9 cellular contexts compared by ENCODE assay signal in genomic region chr3:194315965-194316361, GRCh38. TPM values are rescaled to one million over a fixed set of nuclear protein-coding genes. Genes with fewer than 3 reads are reported as not detected.
DNase-seq lines count a peak whose midpoint lies in the region; ATAC-seq, FAIRE-seq and TF ChIP-seq lines count a peak whose summit lies in the region.
"Had no signal": no experiment of that assay in that cellular context is flagged by ENCODE, and none has a peak within 500 bp of the region (broad histone marks: within the 10 kb centered on the region; RNA-seq: fewer than 3 reads in every experiment).

No MANE protein-coding gene starts in this region.

- peaks cover 23% of the 10 kb centered on the region for H3K4me1 ChIP-seq in HUES48 (ENCODE audit: control insufficient read depth, insufficient read depth, low read length)
- H3K4me1 ChIP-seq in H1 (replicated peaks in 1 of 4; ENCODE audit: control insufficient read depth in 3 of 4, insufficient read depth in 4 of 4, low read length in 3 of 4), result peaks cover 6 to 23% (median 13%) of the 10 kb centered on the region in 4 experiments
- peaks cover 9 to 10% (median 9%) of the 10 kb centered on the region in 3 donors for H3K4me1 ChIP-seq in pancreas
- H3K4me1 ChIP-seq in colonic mucosa, result peaks cover 4% of the 10 kb centered on the region

- no peak overlapping the region for H2BK15ac ChIP-seq in H1 (ENCODE audit: low read length)

- no peak overlapping the region for H4K91ac ChIP-seq in H1 (replicated peaks; ENCODE audit: insufficient read length, low read length)

- H4K20me1 ChIP-seq in H1 (replicated peaks in 1 of 2; ENCODE audit: control insufficient read depth in 1 of 2, insufficient read depth in 2 of 2, low read length in 2 of 2), result no peaks in the 10 kb centered on the region

- H4K5ac ChIP-seq in H1 (ENCODE audit: insufficient read length, low read depth, low read length), result no peak overlapping the region

- DNase-seq in AG10803 (ENCODE audit: low read depth) (peak; percentile 37), H1 (ENCODE audit: low read depth in 1 of 2, low spot score in 2 of 2) (no peak), pancreas (peak in 1 of 6 donors; percentile 47), COR-L47 (lab: John Stamatoyannopoulos, UW) (no peak), colonic mucosa (no peak)
- DNase-seq in stimulated activated CD8-positive, alpha-beta memory T cell treated with anti-CD3 and anti-CD28 coated beads, Interleukin-4, amount 100 ng/mL, for 48 hours, result no peak

- no peak overlapping the region for H2BK12ac ChIP-seq in H1 (ENCODE audit: low read depth, low read length)

- H2BK120ac ChIP-seq in H1 (replicated peaks; ENCODE audit: low read depth, low read length), result no peak overlapping the region

- no peak overlapping the region for H3K27ac ChIP-seq in HUES48 (ENCODE audit: low read depth, low read length)
- no peak overlapping the region for H3K27ac ChIP-seq in H1 (ENCODE audit: low read depth, low read length)
- no peak overlapping the region for H3K27ac ChIP-seq in pancreas
- H3K27ac ChIP-seq in colonic mucosa, result no peak overlapping the region

- peak; percentile 29 for ATAC-seq in GM21360 (IDR thresholded peaks at IDR 0.05; ENCODE audit: unreplicated experiment)
- ATAC-seq in pancreas, result peak; percentile 6 to 19 (median 14)

- no peak for TF ChIP-seq EP300 in H1 (IDR thresholded peaks at IDR 0.05; ENCODE audit: borderline replicate concordance in 1 of 2, low read depth in 2 of 2, low read length in 2 of 2)

- H2AFZ ChIP-seq in H1 (ENCODE audit: low read length), result no peak overlapping the region

- FAIRE-seq in H1 (lab: Jason Lieb, UNC) (no peak), pancreas (lab: Jason Lieb, UNC) (no peak)

- no peak overlapping the region for H2BK20ac ChIP-seq in H1 (ENCODE audit: low read length)

- POLR2A ChIA-PET in H1 (lab: Charles Lee; ENCODE audit: partially characterized antibody), result interaction anchor here (1.0 to 1.3 kb wide), 8 partner anchors 9 to 235 kb away, joined by 3 to 6 read pairs (median 3); no protein-coding TSS in a partner anchor

- H3K36me3 ChIP-seq in HUES48 (ENCODE audit: control insufficient read depth, insufficient read depth, low read length) (no peaks in the 10 kb centered on the region), H1 (ENCODE audit: control insufficient read depth in 2 of 4, insufficient read depth in 4 of 4, low read length in 3 of 4) (no peaks in the 10 kb centered on the region), pancreas (no peaks in the 10 kb centered on the region), colonic mucosa (no peaks in the 10 kb centered on the region)

- H3K56ac ChIP-seq in H1 (replicated peaks; ENCODE audit: insufficient read length, low read depth, low read length), result no peak overlapping the region

- intact Hi-C loops in pancreas (cut with DNase I), result loop anchor here in 2 of 3 donors (5.0 to 10.0 kb wide), 5 partner anchors 171 to 651 kb away; no protein-coding TSS in a partner anchor
- intact Hi-C loops in colonic mucosa (cut with DNase I), result loop anchor here (2.0 to 5.0 kb wide), 2 partner anchors 535 to 654 kb away; no protein-coding TSS in a partner anchor

- peaks cover 4% of the 10 kb centered on the region for H3K23me2 ChIP-seq in H1 (ENCODE audit: low read depth, low read length)

- H2BK5ac ChIP-seq in H1 (ENCODE audit: low read depth, low read length), result no peak overlapping the region

- H3K9ac ChIP-seq in HUES48 (ENCODE audit: low read depth, low read length) (no peak overlapping the region), H1 (replicated peaks in 1 of 4; ENCODE audit: extremely low read depth in 1 of 4, low read depth in 3 of 4, low read length in 3 of 4) (no peak overlapping the region), colonic mucosa (ENCODE audit: low read depth in 2 of 2, low read length in 2 of 2) (peak overlapping the region in 1 of 2 donors; percentile 80)

- H3K79me2 ChIP-seq in H1 (ENCODE audit: control insufficient read depth in 1 of 2, insufficient read depth in 2 of 2, low read length in 2 of 2), result no peaks in the 10 kb centered on the region

- H3K4ac ChIP-seq in H1 (replicated peaks; ENCODE audit: insufficient read length, low read depth, low read length), result no peak overlapping the region

- no peaks in the 10 kb centered on the region for H3K79me1 ChIP-seq in H1 (ENCODE audit: low read depth, low read length)

- H3K9me3 ChIP-seq in HUES48 (ENCODE audit: control insufficient read depth, insufficient read depth, low read length), result peaks cover 23% of the 10 kb centered on the region
- H3K9me3 ChIP-seq in H1 (ENCODE audit: insufficient read depth in 2 of 2, low read depth in 1 of 2, low read length in 1 of 2), result peaks cover 22 to 27% of the 10 kb centered on the region in 2 experiments
- no peaks in the 10 kb centered on the region for H3K9me3 ChIP-seq in pancreas
- H3K9me3 ChIP-seq in colonic mucosa, result no peaks in the 10 kb centered on the region

- H3K18ac ChIP-seq in H1 (ENCODE audit: extremely low read depth, low read length), result no peak overlapping the region; the same call in 1 of the 2 replicates

- WGBS in H1 (ENCODE audit: extremely low coverage in 1 of 2, insufficient coverage in 1 of 2, insufficient read length in 1 of 2, insufficient replicate concordance in 2 of 2, low coverage in 1 of 2, low lambda C conversion rate in 2 of 2, missing lambda C conversion rate in 1 of 2), 2 experiments, result 39% methylated on average over 17 of the region's 17 CpGs; no CpG with 5 or more reads in 1 of the 2 experiments
- WGBS in pancreas, 2 donors, result 26 to 32% methylated on average over 17 of the region's 17 CpGs

- no peak for TF ChIP-seq POLR2A in H1 (IDR thresholded peaks at IDR 0.05; ENCODE audit: control extremely low read depth in 1 of 2, low read depth in 2 of 2, low read length in 2 of 2)

- H2AK5ac ChIP-seq in H1 (ENCODE audit: low read depth, low read length), result no peak overlapping the region

- H4K8ac ChIP-seq in H1 (ENCODE audit: extremely low read depth, insufficient read depth, low read length), result no peak overlapping the region

- TF ChIP-seq CTCF in AG10803 (conservative IDR thresholded peaks at IDR 0.05; ENCODE audit: low read length), result no peak
- TF ChIP-seq CTCF in H1 (IDR thresholded peaks at IDR 0.05; ENCODE audit: control extremely low read depth in 1 of 3, insufficient read depth in 1 of 3, low read depth in 1 of 3, low read length in 3 of 3), result no peak
- peak in 1 of 4 donors; percentile 26 for TF ChIP-seq CTCF in pancreas (IDR thresholded peaks at IDR 0.05)
- no peak for TF ChIP-seq CTCF in colonic mucosa (IDR thresholded peaks at IDR 0.05)

- TF ChIP-seq RAD21 in H1 (IDR thresholded peaks at IDR 0.05 in 1 of 2, conservative IDR thresholded peaks at IDR 0.05 in 1 of 2; ENCODE audit: low read depth in 2 of 2, low read length in 2 of 2), result no peak

- H3K14ac ChIP-seq in H1 (ENCODE audit: insufficient read length), result no peak overlapping the region

- H3K27me3 ChIP-seq in HUES48 (ENCODE audit: control insufficient read depth, insufficient read depth, low read length) (peaks cover 42% of the 10 kb centered on the region), H1 (replicated peaks in 1 of 4; ENCODE audit: control insufficient read depth in 3 of 4, extremely low read depth in 1 of 4, insufficient read depth in 3 of 4, low read length in 3 of 4) (peaks cover 0 to 27% (median 12%) of the 10 kb centered on the region in 4 experiments; a peak in 5 of 7 replicates), pancreas (peaks cover 0 to 8% (median 0%) of the 10 kb centered on the region in 4 donors), colonic mucosa (no peaks in the 10 kb centered on the region)

- H3K4me3 ChIP-seq in AG10803 (ENCODE audit: low read length), result peak overlapping the region; percentile 12; the same call in 1 of the 2 replicates
- H3K4me3 ChIP-seq in HUES48 (ENCODE audit: low read depth, low read length), result peak overlapping the region; percentile 29; the same call in 1 of the 2 replicates
- H3K4me3 ChIP-seq in H1 (ENCODE audit: extremely low read depth in 1 of 4, insufficient read depth in 2 of 4, low read depth in 3 of 4, low read length in 4 of 4), result peak overlapping the region in 1 of 4 experiments; percentile 55; a peak in 3 of 8 replicates
- H3K4me3 ChIP-seq in pancreas, result peak overlapping the region in 2 of 4 donors; percentile 44 to 57
- no peak overlapping the region for H3K4me3 ChIP-seq in colonic mucosa

- peak overlapping the region; percentile 25 to 78; a peak in 3 of 4 replicates for H3K4me2 ChIP-seq in H1 (ENCODE audit: insufficient read depth in 1 of 2, low read depth in 2 of 2, low read length in 2 of 2)

- CTCF ChIA-PET in H1 (lab: Charles Lee; ENCODE audit: partially characterized antibody), result interaction anchor here (0.6 to 6.2 kb wide), 73 partner anchors 8 to 1503 kb away, joined by 3 to 79 read pairs (median 5); no protein-coding TSS in a partner anchor

- H3K23ac ChIP-seq in H1 (ENCODE audit: insufficient read length), result no peak overlapping the region

TF ChIP-seq in H1, 55 proteins besides CTCF, POLR2A, EP300 and RAD21 (continues in another document):
- TF ChIP-seq HDAC2 (IDR thresholded peaks at IDR 0.05; ENCODE audit: borderline replicate concordance in 1 of 2, low read depth in 2 of 2, low read length in 2 of 2), result no peak
- no peak for TF ChIP-seq RFX5 (IDR thresholded peaks at IDR 0.05; ENCODE audit: borderline replicate concordance, low read depth, low read length)
- TF ChIP-seq ASH2L (IDR thresholded peaks at IDR 0.05; ENCODE audit: low read length), result no peak
- no peak for TF ChIP-seq FOSL1 (IDR thresholded peaks at IDR 0.05; ENCODE audit: insufficient read depth, low read depth, low read length)

RNA-seq across cellular contexts. Expression of gene CPN2, which starts 35.2 kb away (rescaled TPM):
- not detected in 2 replicates for total RNA-seq in H1 (2021; fragmentation: NEBNext Ultra II Directional; extraction: Animal tissue kit (Norgen Biotek cat#: 25700))
- polyA plus RNA-seq in H1 (2011; rRNA removed) (0.03 TPM in 1 of 2 replicates, not detected in the other), pancreas (not detected)
- not detected for polyA plus RNA-seq in H1 (2011; cell fraction: cytosol; rRNA removed)
- polyA plus RNA-seq in H1 (2011; cell fraction: nucleus; rRNA removed), result not detected
- polyA plus RNA-seq in H1 (2012, experiment 1 of 2), result 0.12 TPM in 1 of 4 replicates, not detected in the others
- polyA plus RNA-seq in H1 (2012, experiment 2 of 2), result not detected
- polyA plus RNA-seq in H1 (2013, experiment 1 of 2), result 0.02 TPM
- 0.02 TPM for polyA plus RNA-seq in H1 (2013, experiment 2 of 2)
- polyA minus RNA-seq in H1 (2011; rRNA and poly(A)+ RNA removed), result not detected in 2 replicates
- polyA minus RNA-seq in H1 (2011; cell fraction: cytosol; rRNA and poly(A)+ RNA removed), result not detected
- not detected for polyA minus RNA-seq in H1 (2011; cell fraction: nucleus; rRNA and poly(A)+ RNA removed)
- total RNA-seq in pancreas (under 1 TPM in 1 of 6 donors, not detected in 5; 0.09 TPM), colonic mucosa (under 1 TPM in 1 of 2 donors, not detected in 1; 0.15 TPM)
- total RNA-seq: glomerular endothelial cell had no signal

RNA-seq across cellular contexts. Expression of gene LRRC15, which starts 53.6 kb away (rescaled TPM):
- total RNA-seq in H1 (2021; fragmentation: NEBNext Ultra II Directional; extraction: Animal tissue kit (Norgen Biotek cat#: 25700)), result 0.37 and 0.40 TPM in 2 replicates
- 0.15 and 0.17 TPM in 2 replicates for polyA plus RNA-seq in H1 (2011; rRNA removed)
- 0.08 TPM for polyA plus RNA-seq in H1 (2011; cell fraction: cytosol; rRNA removed)
- polyA plus RNA-seq in H1 (2011; cell fraction: nucleus; rRNA removed), result 0.19 TPM
- 0.11 to 0.16 TPM (median 0.16 TPM) in 3 of 4 replicates, not detected in the other for polyA plus RNA-seq in H1 (2012, experiment 1 of 2)
- 0.07 TPM for polyA plus RNA-seq in H1 (2012, experiment 2 of 2)
- 0.34 TPM for polyA plus RNA-seq in H1 (2013, experiment 1 of 2)
- 0.42 TPM for polyA plus RNA-seq in H1 (2013, experiment 2 of 2)
- 0.17 and 0.32 TPM in 2 replicates for polyA minus RNA-seq in H1 (2011; rRNA and poly(A)+ RNA removed)
- polyA minus RNA-seq in H1 (2011; cell fraction: cytosol; rRNA and poly(A)+ RNA removed), result not detected
- polyA minus RNA-seq in H1 (2011; cell fraction: nucleus; rRNA and poly(A)+ RNA removed), result 0.10 TPM
- under 1 TPM in 5 of 6 donors, not detected in 1; 0.03 to 0.25 (median 0.09) TPM for total RNA-seq in pancreas
- under 1 TPM; 0.02 to 0.04 TPM for polyA plus RNA-seq in pancreas
- under 1 TPM; 0.32 to 0.89 TPM for total RNA-seq in colonic mucosa
- total RNA-seq: glomerular endothelial cell had no signal
